ENCODE assay signal across 19 cellular contexts in the genomic region with DNA sequence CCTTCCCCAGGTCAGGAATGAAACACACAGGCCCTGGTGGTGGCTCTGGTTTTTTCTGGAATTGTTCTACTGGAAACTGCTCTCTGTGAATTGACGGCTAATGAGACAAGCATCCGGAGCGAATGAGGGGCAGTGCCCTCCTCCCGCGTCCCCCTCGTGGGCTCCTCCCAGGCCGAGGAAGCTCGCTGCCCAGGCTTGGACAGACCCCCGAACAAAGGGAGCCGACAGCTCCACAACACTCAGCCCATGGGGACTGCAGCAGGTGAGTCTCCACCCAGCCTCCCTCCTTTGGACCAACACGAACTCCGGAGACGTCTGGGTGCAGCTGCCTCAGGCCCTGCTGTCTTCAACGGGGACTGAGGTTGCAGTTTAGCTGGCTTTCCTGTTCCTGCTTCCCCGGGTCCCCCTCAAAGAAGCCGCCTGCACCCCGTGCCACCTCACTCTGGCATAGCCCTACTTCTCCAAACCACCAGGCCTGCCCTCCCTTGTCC. TPM values are rescaled to one million over a fixed set of nuclear protein-coding genes. Genes with fewer than 3 reads are reported as not detected.
DNase-seq lines count a peak whose midpoint lies in the region; TF ChIP-seq lines count a peak whose summit lies in the region.
"Had no signal": no experiment of that assay in that cellular context is flagged by ENCODE, and none has a peak within 500 bp of the region (broad histone marks: within the 10 kb centered on the region; RNA-seq: fewer than 3 reads in every experiment).

No MANE protein-coding gene starts in this region.

- H2AFZ ChIP-seq in OCI-LY3 (ENCODE audit: low read depth, low read length) = 0 out of 2 replicates have a peak overlapping the region, but pooled peaks have one; percentile 22
- H2AFZ ChIP-seq in neuronal stem cell (ENCODE audit: low read length) = peak overlapping the region; percentile 73

- no peak overlapping the region for H4K91ac ChIP-seq in neuronal stem cell (ENCODE audit: low read depth, low read length, poor library complexity)

- peaks cover 60% of the 10 kb centered on the region for H3K27me3 Mint-ChIP-seq in activated CD4-positive, alpha-beta T cell treated with anti-CD3 and anti-CD28 coated beads, Interleukin-2, amount 10 ng/mL, durations not matched to agents 24 days and 14 days
- H3K27me3 Mint-ChIP-seq in MCF 10A (ENCODE audit: insufficient read depth, unreplicated experiment) = peaks cover 42% of the 10 kb centered on the region

- no peak overlapping the region for H2BK120ac ChIP-seq in neuronal stem cell (ENCODE audit: low read depth, low read length)

- H3K4me1 ChIP-seq in BLaER1 treated with 17β-estradiol and CSF1 and Interleukin-3, amounts not matched to agents 10 nM and 100 nM = peaks cover 49 to 74% (median 62%) of the 10 kb centered on the region in 10 experiments
- H3K4me1 ChIP-seq in OCI-LY3 (ENCODE audit: low read length) = peaks cover 48% of the 10 kb centered on the region
- H3K4me1 ChIP-seq in neuronal stem cell (ENCODE audit: control insufficient read depth in 2 of 2, insufficient read depth in 1 of 2, low read depth in 1 of 2, low read length in 2 of 2) = peaks cover 4 to 10% of the 10 kb centered on the region in 2 donors

- no TSS peak for BruUV-seq in MCF 10A (replicated peaks; lab: Mats Ljungman, UMichigan)

- DNase-seq in left kidney (ENCODE audit: low read depth, low spot score) (peak; percentile 77), neuronal stem cell (ENCODE audit: low spot score) (no peak), MG63 (no peak), MCF 10A (ENCODE audit: unreplicated experiment) (no peak), RWPE1 (ENCODE audit: low spot score) (no peak)
- DNase-seq in activated CD4-positive, alpha-beta T cell treated with anti-CD3 and anti-CD28 coated beads, Interleukin-2, amount 10 ng/mL, durations not matched to agents 24 days and 14 days = no peak
- DNase-seq: activated CD4-positive, alpha-beta T cell treated with anti-CD3 and anti-CD28 coated beads, Interleukin-2, amount 50 U/mL, for 48 hours; activated naive CD4-positive, alpha-beta T cell treated with anti-CD3 and anti-CD28 coated beads, Interleukin-2, amount 10 ng/mL, durations not matched to agents 7 days and 5 days; activated T-cell treated with anti-CD3 and anti-CD28 coated beads, Interleukin-2, amount 50 U/mL, for 24 hours; CD8-positive, alpha-beta memory T cell; NCI-H1092 treated with DMSO at 0.1 percent for 48 hours; NCI-H2081 treated with DMSO at 0.1 percent for 48 hours; NCI-H524; SHP77 treated with DMSO at 0.1 percent for 48 hours; T-helper 1 cell had no signal

- H3K79me1 ChIP-seq in neuronal stem cell (ENCODE audit: low read depth, low read length) = no peaks in the 10 kb centered on the region

- H3K4ac ChIP-seq in neuronal stem cell (ENCODE audit: low read length) = no peak overlapping the region

- H3K36me3 ChIP-seq in BLaER1 treated with 17β-estradiol and CSF1 and Interleukin-3, amounts not matched to agents 10 nM and 100 nM = peaks cover 0 to 3% (median 0%) of the 10 kb centered on the region in 11 experiments; a peak in 1 of 22 replicates
- H3K36me3 ChIP-seq in OCI-LY3 (replicated peaks; ENCODE audit: low read depth, low read length) (peaks cover 13% of the 10 kb centered on the region), neuronal stem cell (replicated peaks in 1 of 2; ENCODE audit: control insufficient read depth in 2 of 2, insufficient read depth in 2 of 2, low read length in 2 of 2) (no peaks in the 10 kb centered on the region), MG63 (no peaks in the 10 kb centered on the region)
- H3K36me3 ChIP-seq: neutrophil had no signal

- peak overlapping the region; percentile 31 for H3K23ac ChIP-seq in neuronal stem cell (ENCODE audit: low read depth, low read length, poor library complexity)

- peaks cover 14 to 27% (median 19%) of the 10 kb centered on the region in 11 experiments; a peak in 21 of 22 replicates for H3K9me3 ChIP-seq in BLaER1 treated with 17β-estradiol and CSF1 and Interleukin-3, amounts not matched to agents 10 nM and 100 nM (replicated peaks in 1 of 11)
- H3K9me3 ChIP-seq in OCI-LY3 (ENCODE audit: insufficient read depth, low read length) (peaks cover 3% of the 10 kb centered on the region; the same call in 1 of the 2 replicates), neuronal stem cell (replicated peaks in 1 of 2; ENCODE audit: control insufficient read depth in 2 of 2, insufficient read depth in 1 of 2, low read depth in 1 of 2, low read length in 2 of 2) (no peaks in the 10 kb centered on the region), MG63 (no peaks in the 10 kb centered on the region)
- H3K9me3 ChIP-seq: neutrophil, testis had no signal

- peaks cover 6% of the 10 kb centered on the region; the same call in 1 of the 2 replicates for H3K79me2 ChIP-seq in OCI-LY3 (ENCODE audit: low read length)

- peaks cover 3% of the 10 kb centered on the region for H3K4me1 Mint-ChIP-seq in activated CD4-positive, alpha-beta T cell treated with anti-CD3 and anti-CD28 coated beads, Interleukin-2, amount 10 ng/mL, durations not matched to agents 24 days and 14 days
- H3K4me1 Mint-ChIP-seq in MCF 10A (ENCODE audit: insufficient read depth, unreplicated experiment) = peaks cover 6% of the 10 kb centered on the region

- peak overlapping the region; percentile 75 for H3K18ac ChIP-seq in neuronal stem cell (ENCODE audit: low read length)

- H4K20me1 ChIP-seq in BLaER1 treated with 17β-estradiol and CSF1 and Interleukin-3, amounts not matched to agents 10 nM and 100 nM = peaks cover 0 to 3% (median 0%) of the 10 kb centered on the region in 11 experiments; a peak in 1 of 22 replicates
- no peaks in the 10 kb centered on the region for H4K20me1 ChIP-seq in OCI-LY3 (ENCODE audit: insufficient read depth, low read length)

- no CpG with 5 or more reads among the region's 17 CpGs for WGBS in neuronal stem cell (ENCODE audit: extremely low coverage in 2 of 2, insufficient read length in 2 of 2, insufficient replicate concordance in 1 of 2), 2 donors

- H3K4me3 ChIP-seq in BLaER1 treated with 17β-estradiol and CSF1 and Interleukin-3, amounts not matched to agents 10 nM and 100 nM = peak overlapping the region; percentile 44 to 67 (median 56); a peak in 19 of 20 replicates
- H3K4me3 ChIP-seq in OCI-LY3 (ENCODE audit: low read length) (peak overlapping the region; percentile 78), neuronal stem cell (ENCODE audit: low read length in 2 of 2) (no peak overlapping the region), MG63 (no peak overlapping the region)

- CTCF ChIA-PET in MCF 10A (lab: Yijun Ruan, JAX) (interaction anchor here (0.6 kb wide), 1 partner anchor 9 kb away, joined by 3 read pairs; no protein-coding TSS in a partner anchor), RWPE1 (lab: Yijun Ruan, JAX) (no interaction called here)

- H3K4me3 Mint-ChIP-seq in activated CD4-positive, alpha-beta T cell treated with anti-CD3 and anti-CD28 coated beads, Interleukin-2, amount 10 ng/mL, durations not matched to agents 24 days and 14 days = no peak overlapping the region
- H3K4me3 Mint-ChIP-seq in MCF 10A (ENCODE audit: unreplicated experiment) = no peak overlapping the region
- H3K4me3 Mint-ChIP-seq: activated naive CD4-positive, alpha-beta T cell treated with anti-CD3 and anti-CD28 coated beads, Interleukin-2, amount 10 ng/mL, durations not matched to agents 7 days and 5 days; activated T-cell treated with anti-CD3 and anti-CD28 coated beads, Interleukin-2, amount 50 U/mL, for 24 hours had no signal

- no peak overlapping the region for H4K8ac ChIP-seq in neuronal stem cell (ENCODE audit: low read depth, low read length)

- H3K36me3 Mint-ChIP-seq in activated CD4-positive, alpha-beta T cell treated with anti-CD3 and anti-CD28 coated beads, Interleukin-2, amount 10 ng/mL, durations not matched to agents 24 days and 14 days (ENCODE audit: low read depth) = no peaks in the 10 kb centered on the region
- H3K36me3 Mint-ChIP-seq in MCF 10A (ENCODE audit: insufficient read depth, unreplicated experiment) = no peaks in the 10 kb centered on the region
- H3K36me3 Mint-ChIP-seq: activated naive CD4-positive, alpha-beta T cell treated with anti-CD3 and anti-CD28 coated beads, Interleukin-2, amount 10 ng/mL, durations not matched to agents 7 days and 5 days; CD8-positive, alpha-beta memory T cell had no signal

- H3K9me3 Mint-ChIP-seq in activated CD4-positive, alpha-beta T cell treated with anti-CD3 and anti-CD28 coated beads, Interleukin-2, amount 10 ng/mL, durations not matched to agents 24 days and 14 days = no peaks in the 10 kb centered on the region
- no peaks in the 10 kb centered on the region for H3K9me3 Mint-ChIP-seq in MCF 10A (ENCODE audit: unreplicated experiment)
- H3K9me3 Mint-ChIP-seq: activated naive CD4-positive, alpha-beta T cell treated with anti-CD3 and anti-CD28 coated beads, Interleukin-2, amount 10 ng/mL, durations not matched to agents 7 days and 5 days; activated T-cell treated with anti-CD3 and anti-CD28 coated beads, Interleukin-2, amount 50 U/mL, for 24 hours had no signal

- H2BK15ac ChIP-seq in neuronal stem cell (ENCODE audit: low read length) = peak overlapping the region; percentile 99

- H3K27ac Mint-ChIP-seq in activated CD4-positive, alpha-beta T cell treated with anti-CD3 and anti-CD28 coated beads, Interleukin-2, amount 10 ng/mL, durations not matched to agents 24 days and 14 days = no peak overlapping the region
- no peak overlapping the region for H3K27ac Mint-ChIP-seq in MCF 10A (ENCODE audit: low read depth, unreplicated experiment)
- H3K27ac Mint-ChIP-seq: activated naive CD4-positive, alpha-beta T cell treated with anti-CD3 and anti-CD28 coated beads, Interleukin-2, amount 10 ng/mL, durations not matched to agents 7 days and 5 days; activated T-cell treated with anti-CD3 and anti-CD28 coated beads, Interleukin-2, amount 50 U/mL, for 24 hours had no signal

- peak overlapping the region in 10 of 11 experiments; percentile 17 to 74 (median 58); a peak in 18 of 22 replicates for H3K9ac ChIP-seq in BLaER1 treated with 17β-estradiol and CSF1 and Interleukin-3, amounts not matched to agents 10 nM and 100 nM
- H3K9ac ChIP-seq in OCI-LY3 (ENCODE audit: low read length) (peak overlapping the region; percentile 60), neuronal stem cell (ENCODE audit: low read depth, low read length, poor library complexity) (peak overlapping the region; percentile 10)

- peak overlapping the region in 8 of 11 experiments; percentile 34 to 64 (median 48); a peak in 13 of 22 replicates for H3K27ac ChIP-seq in BLaER1 treated with 17β-estradiol and CSF1 and Interleukin-3, amounts not matched to agents 10 nM and 100 nM
- H3K27ac ChIP-seq in OCI-LY3 (ENCODE audit: low read length) (no peak overlapping the region), neuronal stem cell (replicated peaks; ENCODE audit: low read length) (no peak overlapping the region), RWPE1 (no peak overlapping the region)
- H3K27ac ChIP-seq: neutrophil, testis had no signal

- H3K27me3 ChIP-seq in BLaER1 treated with 17β-estradiol and CSF1 and Interleukin-3, amounts not matched to agents 10 nM and 100 nM = peaks cover 0 to 34% (median 0%) of the 10 kb centered on the region in 11 experiments; a peak in 9 of 22 replicates
- H3K27me3 ChIP-seq in OCI-LY3 (ENCODE audit: low read depth, low read length) = no peaks in the 10 kb centered on the region
- H3K27me3 ChIP-seq in neuronal stem cell (ENCODE audit: control insufficient read depth in 3 of 3, insufficient read depth in 3 of 3, low read depth in 1 of 3, low read length in 3 of 3) = no peaks in the 10 kb centered on the region
- H3K27me3 ChIP-seq in MG63 = no peaks in the 10 kb centered on the region
- H3K27me3 ChIP-seq: testis had no signal

- H3K4me2 ChIP-seq in BLaER1 treated with 17β-estradiol and CSF1 and Interleukin-3, amounts not matched to agents 10 nM and 100 nM = peak overlapping the region; percentile 89 to 100 (median 97)
- H3K4me2 ChIP-seq in OCI-LY3 (ENCODE audit: low read length) (peak overlapping the region; percentile 96), neuronal stem cell (ENCODE audit: insufficient read depth, low read length, poor library complexity, severe bottlenecking) (no peak overlapping the region)

- H2BK5ac ChIP-seq in neuronal stem cell (ENCODE audit: low read length) = peak overlapping the region; percentile 16

- intact Hi-C loops in activated CD4-positive, alpha-beta T cell treated with anti-CD3 and anti-CD28 coated beads, Interleukin-2, amount 10 ng/mL, durations not matched to agents 24 days and 14 days (cut with micrococcal nuclease) = no loop called here
- intact Hi-C loops in MCF 10A (cut with micrococcal nuclease) = no loop called here

- H2AK5ac ChIP-seq in neuronal stem cell (ENCODE audit: low read depth, low read length) = peak overlapping the region; percentile 33

- POLR2A ChIA-PET in MCF 10A (lab: Yijun Ruan, JAX) (no interaction called here), RWPE1 (lab: Yijun Ruan, JAX; ENCODE audit: low non-redundant PET) (no interaction called here)

- H2BK12ac ChIP-seq in neuronal stem cell (ENCODE audit: low read length) = no peak overlapping the region

- no peak overlapping the region for H3K14ac ChIP-seq in neuronal stem cell (ENCODE audit: low read length)

- TF ChIP-seq CTCF in OCI-LY3 (IDR thresholded peaks at IDR 0.05; ENCODE audit: low read depth, low read length) = no peak
- TF ChIP-seq CTCF in MCF 10A (IDR thresholded peaks at IDR 0.05; ENCODE audit: unreplicated experiment) = no peak
- no peak for TF ChIP-seq CTCF in RWPE1 (conservative IDR thresholded peaks at IDR 0.05; ENCODE audit: low read depth)

RNA-seq across cellular contexts. Expression of a gene that starts 31.3 kb away (rescaled TPM):
- polyA plus RNA-seq in neuronal stem cell (2013, experiment 1 of 2) = 182 TPM
- polyA plus RNA-seq in neuronal stem cell (2013, experiment 2 of 2) = 190 TPM
- total RNA-seq in activated CD4-positive, alpha-beta T cell treated with anti-CD3 and anti-CD28 coated beads, Interleukin-2, amount 10 ng/mL, durations not matched to agents 24 days and 14 days = 40.8 and 42.2 TPM in 2 replicates
- 19.9 and 39.0 TPM in 2 replicates for total RNA-seq in MG63 (2014; rRNA removed; shearing (Covaris generic); ENCODE audit: low replicate concordance)
- total RNA-seq in MCF 10A (2022) = 115 and 124 TPM in 2 replicates

Comparison
In these comparisons a context has a peak if more than half of its experiments do, and no peak if none do; other contexts are left out.
1. H3K27ac ChIP-seq: peak in BLaER1 treated with 17β-estradiol and CSF1 and Interleukin-3, amounts not matched to agents 10 nM and 100 nM (8 of 11); none in OCI-LY3 (single experiment), neuronal stem cell (single experiment) and RWPE1 (single experiment).
2. H3K4me3 ChIP-seq: peak in BLaER1 treated with 17β-estradiol and CSF1 and Interleukin-3, amounts not matched to agents 10 nM and 100 nM (10 of 10) and OCI-LY3 (single experiment); none in neuronal stem cell (0 of 2) and MG63 (single experiment).
3. H3K9ac ChIP-seq: peak in every context shown above with its lines; median percentile 60 in OCI-LY3; 58 in BLaER1 treated with 17β-estradiol and CSF1 and Interleukin-3, amounts not matched to agents 10 nM and 100 nM; 10 in neuronal stem cell.